Comparison of ENCODE assay signal across 1 cellular context in the genomic region with DNA sequence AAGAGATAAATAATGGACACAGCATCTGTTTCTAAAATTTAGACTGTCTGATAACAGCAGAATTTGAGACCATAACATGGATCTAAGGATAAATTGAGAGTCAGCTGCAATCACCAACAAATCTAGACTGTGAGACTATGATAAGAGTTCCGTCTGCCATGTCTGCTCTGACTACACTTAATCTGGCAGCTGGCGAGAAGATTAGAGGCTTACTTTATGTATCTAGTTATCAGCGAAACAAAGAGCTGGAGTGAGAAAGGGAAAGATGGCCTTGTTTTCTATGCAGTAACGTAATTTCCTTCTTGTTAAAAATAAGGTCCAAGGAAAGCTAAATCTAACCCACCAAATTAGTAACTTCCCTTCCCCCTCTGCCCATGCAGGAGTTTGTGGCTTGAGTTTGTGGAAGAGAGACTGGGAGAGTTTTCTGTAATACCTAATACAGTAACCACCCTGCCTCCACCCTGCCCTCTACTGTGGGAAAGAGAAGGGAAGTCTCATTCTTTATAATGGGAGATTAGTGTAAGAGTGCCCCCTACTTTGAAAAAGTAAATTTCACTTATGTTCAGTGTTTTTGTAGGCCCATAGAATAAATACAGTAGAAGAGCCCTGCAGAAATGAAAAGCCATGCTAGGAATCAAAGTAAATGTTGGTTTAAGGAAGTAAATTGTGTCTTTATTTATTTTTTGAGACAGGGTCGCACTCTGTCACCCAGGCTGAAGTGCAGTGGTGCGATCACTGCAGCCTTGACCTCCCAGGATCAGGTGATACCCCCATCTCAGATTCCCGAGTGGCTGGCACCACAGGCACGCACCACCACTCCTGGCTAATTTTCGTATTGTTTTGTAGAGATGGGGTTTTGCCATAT.
TF ChIP-seq lines count a peak whose summit lies in the region.

No MANE protein-coding gene starts in this region.

TF ChIP-seq in HepG2, 621 proteins besides CTCF, POLR2A, EP300 and RAD21 (continued from another document and continues in another):
- TF ChIP-seq PLSCR1 (CRISPR knock-in tag; IDR thresholded peaks at IDR 0.05; ENCODE audit: borderline replicate concordance) (no peak), ASH2L (IDR thresholded peaks at IDR 0.05; ENCODE audit: insufficient read length, low read depth, low read length) (peak; percentile 41), MED1 (CRISPR knock-in tag; IDR thresholded peaks at IDR 0.05) (peak; percentile 99), ZNF3 (CRISPR knock-in tag; IDR thresholded peaks at IDR 0.05) (no peak), NKX3-1 (CRISPR knock-in tag; IDR thresholded peaks at IDR 0.05) (no peak), ZBTB1 (CRISPR knock-in tag; IDR thresholded peaks at IDR 0.05; ENCODE audit: borderline replicate concordance) (no peak), PHF20 (CRISPR knock-in tag; IDR thresholded peaks at IDR 0.05) (no peak), EED (CRISPR knock-in tag; IDR thresholded peaks at IDR 0.05) (no peak), AKAP8 (CRISPR knock-in tag; IDR thresholded peaks at IDR 0.05) (no peak), ZNF260 (CRISPR knock-in tag; IDR thresholded peaks at IDR 0.05; ENCODE audit: borderline replicate concordance, low read depth) (no peak), HES4 (CRISPR knock-in tag; IDR thresholded peaks at IDR 0.05; ENCODE audit: borderline replicate concordance) (no peak), ZBTB7A (CRISPR knock-in tag; IDR thresholded peaks at IDR 0.05) (no peak), ZNF614 (CRISPR knock-in tag; IDR thresholded peaks at IDR 0.05; ENCODE audit: borderline replicate concordance) (0 out of 2 replicates have a peak, but pooled peaks have one; percentile 10), MIER3 (CRISPR knock-in tag; IDR thresholded peaks at IDR 0.05; ENCODE audit: borderline replicate concordance) (no peak; the same call in 1 of the 2 replicates), GMEB1 (CRISPR knock-in tag; IDR thresholded peaks at IDR 0.05; ENCODE audit: borderline replicate concordance) (peak; percentile 47; the same call in 1 of the 2 replicates), ZNF484 (CRISPR knock-in tag; IDR thresholded peaks at IDR 0.05; ENCODE audit: borderline replicate concordance, low read depth) (no peak), ZNF160 (CRISPR knock-in tag; IDR thresholded peaks at IDR 0.05) (no peak), CHD4 (IDR thresholded peaks at IDR 0.05; ENCODE audit: borderline replicate concordance, low read length) (0 out of 2 replicates have a peak, but pooled peaks have one; percentile 52), ZNF775 (CRISPR knock-in tag; IDR thresholded peaks at IDR 0.05; ENCODE audit: borderline replicate concordance) (peak; percentile 22; the same call in 1 of the 2 replicates), BCL6 (CRISPR knock-in tag; IDR thresholded peaks at IDR 0.05) (peak; percentile 85), SRSF1 (optimal IDR thresholded peaks at IDR 0.05; ENCODE audit: low read depth, low read length) (no peak), KDM2A (CRISPR knock-in tag; IDR thresholded peaks at IDR 0.05; ENCODE audit: borderline replicate concordance, low read depth) (peak; percentile 42; the same call in 1 of the 2 replicates), SIN3A (IDR thresholded peaks at IDR 0.05; ENCODE audit: borderline replicate concordance, low read depth, low read length) (0 out of 2 replicates have a peak, but pooled peaks have one; percentile 19), ZNF431 (CRISPR knock-in tag; IDR thresholded peaks at IDR 0.05; ENCODE audit: borderline replicate concordance, low read depth) (no peak), ZNF790 (CRISPR knock-in tag; IDR thresholded peaks at IDR 0.05; ENCODE audit: borderline replicate concordance) (no peak), CHD2 (IDR thresholded peaks at IDR 0.05; ENCODE audit: low read depth, low read length) (no peak), ZFP1 (CRISPR knock-in tag; IDR thresholded peaks at IDR 0.05) (peak; percentile 66; the same call in 1 of the 2 replicates), GATAD2A (CRISPR knock-in tag; IDR thresholded peaks at IDR 0.05) (peak; percentile 92), ATF7 (IDR thresholded peaks at IDR 0.05) (no peak), ATF7 (CRISPR knock-in tag; IDR thresholded peaks at IDR 0.05) (peak; percentile 59; the same call in 1 of the 2 replicates), ZNF580 (CRISPR knock-in tag; IDR thresholded peaks at IDR 0.05; ENCODE audit: borderline replicate concordance, low read depth) (0 out of 2 replicates have a peak, but pooled peaks have one; percentile 33), NCOA2 (CRISPR knock-in tag; IDR thresholded peaks at IDR 0.05) (peak; percentile 93), RBM39 (IDR thresholded peaks at IDR 0.05; ENCODE audit: low read depth, low read length, poor library complexity, severe bottlenecking) (no peak)
- TF ChIP-seq, protein P1, sequence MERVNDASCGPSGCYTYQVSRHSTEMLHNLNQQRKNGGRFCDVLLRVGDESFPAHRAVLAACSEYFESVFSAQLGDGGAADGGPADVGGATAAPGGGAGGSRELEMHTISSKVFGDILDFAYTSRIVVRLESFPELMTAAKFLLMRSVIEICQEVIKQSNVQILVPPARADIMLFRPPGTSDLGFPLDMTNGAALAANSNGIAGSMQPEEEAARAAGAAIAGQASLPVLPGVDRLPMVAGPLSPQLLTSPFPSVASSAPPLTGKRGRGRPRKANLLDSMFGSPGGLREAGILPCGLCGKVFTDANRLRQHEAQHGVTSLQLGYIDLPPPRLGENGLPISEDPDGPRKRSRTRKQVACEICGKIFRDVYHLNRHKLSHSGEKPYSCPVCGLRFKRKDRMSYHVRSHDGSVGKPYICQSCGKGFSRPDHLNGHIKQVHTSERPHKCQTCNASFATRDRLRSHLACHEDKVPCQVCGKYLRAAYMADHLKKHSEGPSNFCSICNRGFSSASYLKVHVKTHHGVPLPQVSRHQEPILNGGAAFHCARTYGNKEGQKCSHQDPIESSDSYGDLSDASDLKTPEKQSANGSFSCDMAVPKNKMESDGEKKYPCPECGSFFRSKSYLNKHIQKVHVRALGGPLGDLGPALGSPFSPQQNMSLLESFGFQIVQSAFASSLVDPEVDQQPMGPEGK (CRISPR knock-in tag; IDR thresholded peaks at IDR 0.05), result peak; percentile 26; the same call in 1 of the 2 replicates
- TF ChIP-seq, protein P2, sequence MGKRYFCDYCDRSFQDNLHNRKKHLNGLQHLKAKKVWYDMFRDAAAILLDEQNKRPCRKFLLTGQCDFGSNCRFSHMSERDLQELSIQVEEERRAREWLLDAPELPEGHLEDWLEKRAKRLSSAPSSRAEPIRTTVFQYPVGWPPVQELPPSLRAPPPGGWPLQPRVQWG (CRISPR knock-in tag; IDR thresholded peaks at IDR 0.05; ENCODE audit: borderline replicate concordance, low read depth), result no peak
- TF ChIP-seq, protein P3, sequence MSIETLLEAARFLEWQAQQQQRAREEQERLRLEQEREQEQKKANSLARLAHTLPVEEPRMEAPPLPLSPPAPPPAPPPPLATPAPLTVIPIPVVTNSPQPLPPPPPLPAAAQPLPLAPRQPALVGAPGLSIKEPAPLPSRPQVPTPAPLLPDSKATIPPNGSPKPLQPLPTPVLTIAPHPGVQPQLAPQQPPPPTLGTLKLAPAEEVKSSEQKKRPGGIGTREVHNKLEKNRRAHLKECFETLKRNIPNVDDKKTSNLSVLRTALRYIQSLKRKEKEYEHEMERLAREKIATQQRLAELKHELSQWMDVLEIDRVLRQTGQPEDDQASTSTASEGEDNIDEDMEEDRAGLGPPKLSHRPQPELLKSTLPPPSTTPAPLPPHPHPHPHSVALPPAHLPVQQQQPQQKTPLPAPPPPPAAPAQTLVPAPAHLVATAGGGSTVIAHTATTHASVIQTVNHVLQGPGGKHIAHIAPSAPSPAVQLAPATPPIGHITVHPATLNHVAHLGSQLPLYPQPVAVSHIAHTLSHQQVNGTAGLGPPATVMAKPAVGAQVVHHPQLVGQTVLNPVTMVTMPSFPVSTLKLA (IDR thresholded peaks at IDR 0.05), result no peak
- TF ChIP-seq, protein P4, sequence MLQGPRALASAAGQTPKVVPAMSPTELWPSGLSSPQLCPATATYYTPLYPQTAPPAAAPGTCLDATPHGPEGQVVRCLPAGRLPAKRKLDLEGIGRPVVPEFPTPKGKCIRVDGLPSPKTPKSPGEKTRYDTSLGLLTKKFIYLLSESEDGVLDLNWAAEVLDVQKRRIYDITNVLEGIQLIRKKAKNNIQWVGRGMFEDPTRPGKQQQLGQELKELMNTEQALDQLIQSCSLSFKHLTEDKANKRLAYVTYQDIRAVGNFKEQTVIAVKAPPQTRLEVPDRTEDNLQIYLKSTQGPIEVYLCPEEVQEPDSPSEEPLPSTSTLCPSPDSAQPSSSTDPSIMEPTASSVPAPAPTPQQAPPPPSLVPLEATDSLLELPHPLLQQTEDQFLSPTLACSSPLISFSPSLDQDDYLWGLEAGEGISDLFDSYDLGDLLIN (CRISPR knock-in tag; IDR thresholded peaks at IDR 0.05; ENCODE audit: borderline replicate concordance), result no peak
- TF ChIP-seq, protein P5, sequence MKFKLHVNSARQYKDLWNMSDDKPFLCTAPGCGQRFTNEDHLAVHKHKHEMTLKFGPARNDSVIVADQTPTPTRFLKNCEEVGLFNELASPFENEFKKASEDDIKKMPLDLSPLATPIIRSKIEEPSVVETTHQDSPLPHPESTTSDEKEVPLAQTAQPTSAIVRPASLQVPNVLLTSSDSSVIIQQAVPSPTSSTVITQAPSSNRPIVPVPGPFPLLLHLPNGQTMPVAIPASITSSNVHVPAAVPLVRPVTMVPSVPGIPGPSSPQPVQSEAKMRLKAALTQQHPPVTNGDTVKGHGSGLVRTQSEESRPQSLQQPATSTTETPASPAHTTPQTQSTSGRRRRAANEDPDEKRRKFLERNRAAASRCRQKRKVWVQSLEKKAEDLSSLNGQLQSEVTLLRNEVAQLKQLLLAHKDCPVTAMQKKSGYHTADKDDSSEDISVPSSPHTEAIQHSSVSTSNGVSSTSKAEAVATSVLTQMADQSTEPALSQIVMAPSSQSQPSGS (CRISPR knock-in tag; IDR thresholded peaks at IDR 0.05), result 0 out of 2 replicates have a peak, but pooled peaks have one; percentile 55
- TF ChIP-seq, protein P6, sequence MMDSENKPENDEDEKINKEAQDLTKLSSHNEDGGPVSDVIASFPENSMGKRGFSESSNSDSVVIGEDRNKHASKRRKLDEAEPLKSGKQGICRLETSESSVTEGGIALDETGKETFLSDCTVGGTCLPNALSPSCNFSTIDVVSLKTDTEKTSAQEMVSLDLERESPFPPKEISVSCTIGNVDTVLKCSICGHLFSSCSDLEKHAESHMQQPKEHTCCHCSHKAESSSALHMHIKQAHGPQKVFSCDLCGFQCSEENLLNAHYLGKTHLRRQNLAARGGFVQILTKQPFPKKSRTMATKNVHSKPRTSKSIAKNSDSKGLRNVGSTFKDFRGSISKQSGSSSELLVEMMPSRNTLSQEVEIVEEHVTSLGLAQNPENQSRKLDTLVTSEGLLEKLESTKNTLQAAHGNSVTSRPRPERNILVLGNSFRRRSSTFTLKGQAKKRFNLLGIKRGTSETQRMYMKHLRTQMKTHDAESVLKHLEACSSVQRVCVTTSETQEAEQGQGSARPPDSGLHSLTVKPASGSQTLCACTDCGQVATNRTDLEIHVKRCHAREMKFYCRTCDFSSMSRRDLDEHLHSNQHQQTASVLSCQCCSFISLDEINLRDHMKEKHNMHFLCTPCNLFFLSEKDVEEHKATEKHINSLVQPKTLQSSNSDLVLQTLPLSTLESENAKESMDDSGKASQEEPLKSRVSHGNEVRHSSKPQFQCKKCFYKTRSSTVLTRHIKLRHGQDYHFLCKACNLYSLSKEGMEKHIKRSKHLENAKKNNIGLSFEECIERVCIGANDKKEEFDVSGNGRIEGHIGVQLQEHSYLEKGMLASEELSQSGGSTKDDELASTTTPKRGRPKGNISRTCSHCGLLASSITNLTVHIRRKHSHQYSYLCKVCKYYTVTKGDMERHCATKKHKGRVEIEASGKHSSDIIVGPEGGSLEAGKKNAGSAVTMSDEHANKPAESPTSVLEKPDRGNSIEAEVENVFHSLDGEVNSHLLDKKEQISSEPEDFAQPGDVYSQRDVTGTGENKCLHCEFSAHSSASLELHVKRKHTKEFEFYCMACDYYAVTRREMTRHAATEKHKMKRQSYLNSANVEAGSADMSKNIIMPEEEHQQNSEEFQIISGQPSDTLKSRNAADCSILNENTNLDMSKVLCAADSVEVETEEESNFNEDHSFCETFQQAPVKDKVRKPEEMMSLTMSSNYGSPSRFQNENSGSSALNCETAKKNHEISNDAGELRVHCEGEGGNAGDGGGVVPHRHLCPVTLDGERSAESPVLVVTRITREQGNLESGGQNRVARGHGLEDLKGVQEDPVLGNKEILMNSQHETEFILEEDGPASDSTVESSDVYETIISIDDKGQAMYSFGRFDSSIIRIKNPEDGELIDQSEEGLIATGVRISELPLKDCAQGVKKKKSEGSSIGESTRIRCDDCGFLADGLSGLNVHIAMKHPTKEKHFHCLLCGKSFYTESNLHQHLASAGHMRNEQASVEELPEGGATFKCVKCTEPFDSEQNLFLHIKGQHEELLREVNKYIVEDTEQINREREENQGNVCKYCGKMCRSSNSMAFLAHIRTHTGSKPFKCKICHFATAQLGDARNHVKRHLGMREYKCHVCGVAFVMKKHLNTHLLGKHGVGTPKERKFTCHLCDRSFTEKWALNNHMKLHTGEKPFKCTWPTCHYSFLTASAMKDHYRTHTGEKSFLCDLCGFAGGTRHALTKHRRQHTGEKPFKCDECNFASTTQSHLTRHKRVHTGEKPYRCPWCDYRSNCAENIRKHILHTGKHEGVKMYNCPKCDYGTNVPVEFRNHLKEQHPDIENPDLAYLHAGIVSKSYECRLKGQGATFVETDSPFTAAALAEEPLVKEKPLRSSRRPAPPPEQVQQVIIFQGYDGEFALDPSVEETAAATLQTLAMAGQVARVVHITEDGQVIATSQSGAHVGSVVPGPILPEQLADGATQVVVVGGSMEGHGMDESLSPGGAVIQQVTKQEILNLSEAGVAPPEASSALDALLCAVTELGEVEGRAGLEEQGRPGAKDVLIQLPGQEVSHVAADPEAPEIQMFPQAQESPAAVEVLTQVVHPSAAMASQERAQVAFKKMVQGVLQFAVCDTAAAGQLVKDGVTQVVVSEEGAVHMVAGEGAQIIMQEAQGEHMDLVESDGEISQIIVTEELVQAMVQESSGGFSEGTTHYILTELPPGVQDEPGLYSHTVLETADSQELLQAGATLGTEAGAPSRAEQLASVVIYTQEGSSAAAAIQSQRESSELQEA (CRISPR knock-in tag; IDR thresholded peaks at IDR 0.05; ENCODE audit: not compliant biosample characterization), result peak; percentile 58
